ENCODE assay signal across 11 cellular contexts in the genomic region with DNA sequence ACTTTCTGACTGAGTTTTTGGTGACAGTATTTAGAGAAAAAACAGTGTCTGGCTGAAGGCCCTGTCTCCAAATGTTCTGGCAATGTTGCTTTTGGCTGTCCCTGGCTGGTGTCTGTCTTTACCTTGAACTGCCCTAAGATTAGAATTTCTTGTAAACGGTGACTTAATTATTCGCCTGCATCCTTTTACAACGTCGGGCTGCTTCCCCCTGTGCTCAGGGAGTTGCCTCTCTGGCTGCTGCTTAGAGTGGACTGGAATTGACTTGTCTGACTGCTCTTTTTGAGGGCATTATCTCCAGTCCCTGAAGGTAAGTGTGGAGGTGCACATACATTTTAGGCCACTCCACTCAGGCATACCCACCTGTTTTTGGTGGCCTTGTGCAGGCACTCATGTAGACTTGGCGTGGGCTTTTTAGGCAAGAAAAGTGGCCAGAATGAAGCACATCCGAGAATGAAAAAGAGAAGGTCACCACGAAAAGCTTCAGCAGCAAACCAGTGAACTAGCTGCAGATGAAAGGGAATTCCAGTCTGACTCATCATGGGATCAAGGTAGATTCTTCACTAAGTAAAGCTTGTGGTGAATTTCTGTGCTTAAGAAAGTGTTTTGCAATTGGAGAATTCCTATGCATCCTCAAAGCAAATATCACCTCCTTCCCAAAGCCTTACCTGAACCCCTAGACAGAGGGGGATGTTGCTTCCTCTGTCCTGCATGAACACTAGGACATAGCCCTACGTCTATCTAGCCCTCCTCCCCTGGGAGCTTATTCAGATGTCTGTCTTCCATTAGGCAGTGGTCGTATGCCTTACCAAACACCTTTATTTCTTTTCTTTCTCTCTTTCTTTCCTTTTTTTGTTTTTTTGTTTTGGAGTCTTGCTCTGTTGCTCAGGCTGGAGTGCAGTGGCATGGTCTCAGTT.
DNase-seq lines count a peak whose midpoint lies in the region; ATAC-seq and TF ChIP-seq lines count a peak whose summit lies in the region.
"Had no signal": no experiment of that assay in that cellular context is flagged by ENCODE, and none has a peak within 500 bp of the region (broad histone marks: within the 10 kb centered on the region; RNA-seq: fewer than 3 reads in every experiment).

No MANE protein-coding gene starts in this region.

- H3K27ac Mint-ChIP-seq in stimulated activated naive CD8-positive, alpha-beta T cell treated with anti-CD3 and anti-CD28 coated beads, Interleukin-15, amount 100 ng/mL, for 72 hours = peak overlapping the region; percentile 83 to 89

- H3K9me3 ChIP-seq in HUES48 (ENCODE audit: control insufficient read depth, insufficient read depth, low read length) (no peaks in the 10 kb centered on the region), stomach (no peaks in the 10 kb centered on the region)
- H3K9me3 ChIP-seq: HAP-1 had no signal

- no peak for TF ChIP-seq EP300 in stomach (IDR thresholded peaks at IDR 0.05)

- DNase-seq in stimulated activated naive CD8-positive, alpha-beta T cell treated with anti-CD3 and anti-CD28 coated beads, Interleukin-15, amount 100 ng/mL, for 72 hours = no peak
- no peak for DNase-seq in stimulated activated naive CD8-positive, alpha-beta T cell treated with anti-CD3 and anti-CD28 coated beads, Interleukin-15, Interleukin-2, amounts not matched to agents 100 U/mL and 50 U/mL, for 24 hours
- DNase-seq in epithelial cell of proximal tubule (ENCODE audit: low read depth) (peak; percentile 58), OCI-M1 (lab: John Stamatoyannopoulos, UW) (no peak), ecto neural progenitor cell (ENCODE audit: low spot score) (no peak), hippocampal formation (lab: John Stamatoyannopoulos, UW) (no peak), stomach (no peak)
- DNase-seq: NCI-H1930 had no signal

- H3K27me3 ChIP-seq in HUES48 (ENCODE audit: control insufficient read depth, insufficient read depth, low read length) (no peaks in the 10 kb centered on the region), stomach (no peaks in the 10 kb centered on the region)
- H3K27me3 ChIP-seq: BLaER1 had no signal

- H3K4me1 ChIP-seq in HUES48 (ENCODE audit: control insufficient read depth, insufficient read depth, low read length) (peaks cover 6% of the 10 kb centered on the region), stomach (peaks cover 0 to 22% (median 10%) of the 10 kb centered on the region in 4 donors)
- H3K4me1 ChIP-seq: BLaER1, HAP-1 had no signal

- H3K36me3 ChIP-seq in HUES48 (ENCODE audit: control insufficient read depth, insufficient read depth, low read length) (no peaks in the 10 kb centered on the region), stomach (no peaks in the 10 kb centered on the region)
- H3K36me3 ChIP-seq: BLaER1, HAP-1 had no signal

- no peaks in the 10 kb centered on the region for H3K9me3 Mint-ChIP-seq in stimulated activated naive CD8-positive, alpha-beta T cell treated with anti-CD3 and anti-CD28 coated beads, Interleukin-15, amount 100 ng/mL, for 72 hours

- peaks cover 49% of the 10 kb centered on the region for H3K4me1 Mint-ChIP-seq in stimulated activated naive CD8-positive, alpha-beta T cell treated with anti-CD3 and anti-CD28 coated beads, Interleukin-15, amount 100 ng/mL, for 72 hours

- intact Hi-C loops in stomach (cut with DNase I; ENCODE audit: low total_unique reads) = no loop called here

- H3K27me3 Mint-ChIP-seq in stimulated activated naive CD8-positive, alpha-beta T cell treated with anti-CD3 and anti-CD28 coated beads, Interleukin-15, amount 100 ng/mL, for 72 hours = no peaks in the 10 kb centered on the region

- H3K9ac ChIP-seq in HUES48 (ENCODE audit: low read depth, low read length) = 0 out of 2 replicates have a peak overlapping the region, but pooled peaks have one; percentile 5
- H3K9ac ChIP-seq: BLaER1 had no signal

- TF ChIP-seq CTCF in epithelial cell of proximal tubule (conservative IDR thresholded peaks at IDR 0.05; ENCODE audit: low read depth, low read length) (no peak), stomach (IDR thresholded peaks at IDR 0.05) (no peak)

- 61 to 74% (median 62%) methylated on average over 9 of the region's 9 CpGs for WGBS in stomach, 5 donors

- peak; percentile 11 for ATAC-seq in stimulated activated naive CD8-positive, alpha-beta T cell treated with anti-CD3 and anti-CD28 coated beads, Interleukin-15, amount 100 ng/mL, for 72 hours
- ATAC-seq in stimulated activated naive CD8-positive, alpha-beta T cell treated with anti-CD3 and anti-CD28 coated beads, Interleukin-15, Interleukin-2, amounts not matched to agents 100 U/mL and 50 U/mL, for 24 hours = no peak

- peak overlapping the region in 1 of 2 donors; percentile 15 for H3K4me3 Mint-ChIP-seq in stimulated activated naive CD8-positive, alpha-beta T cell treated with anti-CD3 and anti-CD28 coated beads, Interleukin-15, amount 100 ng/mL, for 72 hours

- H3K4me3 ChIP-seq in HUES48 (ENCODE audit: low read depth, low read length) (no peak overlapping the region), epithelial cell of proximal tubule (ENCODE audit: low read depth, low read length) (no peak overlapping the region), stomach (no peak overlapping the region)
- H3K4me3 ChIP-seq: BLaER1, HAP-1 had no signal

- H3K27ac ChIP-seq in HUES48 (ENCODE audit: low read depth, low read length) (peak overlapping the region; percentile 67), stomach (no peak overlapping the region)
- H3K27ac ChIP-seq: BLaER1 had no signal

- TF ChIP-seq POLR2A in stomach (IDR thresholded peaks at IDR 0.05) = no peak
